ENCODE assay signal across 8 cellular contexts in genomic region chr11:116928102-116928777, GRCh38.
A peak's percentile ranks its signal among the peaks of the same experiment; 100 is the strongest.
DNase-seq lines count a peak whose midpoint lies in the region; ATAC-seq and TF ChIP-seq lines count a peak whose summit lies in the region.

No MANE protein-coding gene starts in this region.

- H3K4me1 ChIP-seq in CD8-positive, alpha-beta T cell (ENCODE audit: insufficient read depth, low read length) = peaks cover 81% of the 10 kb centered on the region
- peaks cover 35% of the 10 kb centered on the region for H3K4me1 ChIP-seq in vagina
- peaks cover 4% of the 10 kb centered on the region for H3K4me1 ChIP-seq in endodermal cell (ENCODE audit: control insufficient read depth, insufficient read depth, low read length)

- no peaks in the 10 kb centered on the region for H3K27me3 Mint-ChIP-seq in CD8-positive, alpha-beta T cell (ENCODE audit: low read depth)
- H3K27me3 Mint-ChIP-seq in activated T-helper 1 cell treated with anti-CD3 and anti-CD28 coated beads, Interleukin-12 subunit alpha, Interleukin-12 subunit beta, Interleukin-2, Interleukin-4 antibody, amounts not matched to agents 30 ng/mL and 10 ng/mL and 1 ng/mL, durations not matched to agents 14 hours and 24 hours and 36 hours (ENCODE audit: insufficient read depth) = no peaks in the 10 kb centered on the region
- H3K27me3 Mint-ChIP-seq in endodermal cell (ENCODE audit: insufficient read depth) = no peaks in the 10 kb centered on the region

- H3K27ac ChIP-seq in CD8-positive, alpha-beta T cell (ENCODE audit: low read depth, low read length) = peak overlapping the region; percentile 14
- no peak overlapping the region for H3K27ac ChIP-seq in vagina
- no peak overlapping the region for H3K27ac ChIP-seq in endodermal cell (ENCODE audit: low read depth, low read length)

- ATAC-seq in CD8-positive, alpha-beta T cell = peak; percentile 39
- peak; percentile 86 for ATAC-seq in GM19372 (IDR thresholded peaks at IDR 0.05; ENCODE audit: low read depth, unreplicated experiment)
- ATAC-seq in HG03378 (IDR thresholded peaks at IDR 0.05; ENCODE audit: unreplicated experiment) = peak; percentile 62
- no peak for ATAC-seq in GM21515 (IDR thresholded peaks at IDR 0.05; ENCODE audit: unreplicated experiment)

- H3K36me3 ChIP-seq in CD8-positive, alpha-beta T cell (ENCODE audit: insufficient read depth, low read length) = no peaks in the 10 kb centered on the region
- H3K36me3 ChIP-seq in vagina (peaks cover 0 to 4% of the 10 kb centered on the region in 2 donors), endodermal cell (ENCODE audit: control insufficient read depth, insufficient read depth, low read length) (peaks cover 26% of the 10 kb centered on the region)

- TF ChIP-seq POLR2A in vagina (IDR thresholded peaks at IDR 0.05) = no peak

- H3K9me3 ChIP-seq in CD8-positive, alpha-beta T cell (ENCODE audit: low read length) = no peaks in the 10 kb centered on the region
- H3K9me3 ChIP-seq in vagina (no peaks in the 10 kb centered on the region), endodermal cell (ENCODE audit: control insufficient read depth, low read length) (no peaks in the 10 kb centered on the region)

- no peak overlapping the region for H3K4me3 ChIP-seq in CD8-positive, alpha-beta T cell (ENCODE audit: low read depth, low read length)
- H3K4me3 ChIP-seq in vagina (no peak overlapping the region), endodermal cell (ENCODE audit: low read length) (no peak overlapping the region)

- intact Hi-C loops in CD8-positive, alpha-beta T cell (cut with DNase I, micrococcal nuclease) = loop anchor here in 1 of 2 experiments (2.0 to 5.0 kb wide), 3 partner anchors 34 to 76 kb away; no protein-coding TSS in a partner anchor
- intact Hi-C loops in activated T-helper 1 cell treated with anti-CD3 and anti-CD28 coated beads, Interleukin-12 subunit alpha, Interleukin-12 subunit beta, Interleukin-2, Interleukin-4 antibody, amounts not matched to agents 30 ng/mL and 10 ng/mL and 1 ng/mL, durations not matched to agents 14 hours and 24 hours and 36 hours (cut with micrococcal nuclease) = loop anchor here (5.0 kb wide), 1 partner anchor 149 kb away; no protein-coding TSS in a partner anchor
- intact Hi-C loops in vagina (cut with DNase I) = no loop called here

- peaks cover 19% of the 10 kb centered on the region for H3K36me3 Mint-ChIP-seq in CD8-positive, alpha-beta T cell
- peaks cover 14% of the 10 kb centered on the region for H3K36me3 Mint-ChIP-seq in activated T-helper 1 cell treated with anti-CD3 and anti-CD28 coated beads, Interleukin-12 subunit alpha, Interleukin-12 subunit beta, Interleukin-2, Interleukin-4 antibody, amounts not matched to agents 30 ng/mL and 10 ng/mL and 1 ng/mL, durations not matched to agents 14 hours and 24 hours and 36 hours (ENCODE audit: low read depth)
- peaks cover 16% of the 10 kb centered on the region for H3K36me3 Mint-ChIP-seq in endodermal cell (ENCODE audit: low read depth)

- H3K27ac Mint-ChIP-seq in CD8-positive, alpha-beta T cell = peak overlapping the region; percentile 86
- H3K27ac Mint-ChIP-seq in activated T-helper 1 cell treated with anti-CD3 and anti-CD28 coated beads, Interleukin-12 subunit alpha, Interleukin-12 subunit beta, Interleukin-2, Interleukin-4 antibody, amounts not matched to agents 30 ng/mL and 10 ng/mL and 1 ng/mL, durations not matched to agents 14 hours and 24 hours and 36 hours = peak overlapping the region; percentile 49
- H3K27ac Mint-ChIP-seq in endodermal cell = no peak overlapping the region

- CTCF ChIA-PET in CD8-positive, alpha-beta T cell (lab: Charles Lee) = interaction anchor here (0.8 to 1.9 kb wide), 5 partner anchors 48 to 178 kb away, joined by 3 to 12 read pairs (median 4); no protein-coding TSS in a partner anchor

- H3K9me3 Mint-ChIP-seq in CD8-positive, alpha-beta T cell = no peaks in the 10 kb centered on the region
- H3K9me3 Mint-ChIP-seq in activated T-helper 1 cell treated with anti-CD3 and anti-CD28 coated beads, Interleukin-12 subunit alpha, Interleukin-12 subunit beta, Interleukin-2, Interleukin-4 antibody, amounts not matched to agents 30 ng/mL and 10 ng/mL and 1 ng/mL, durations not matched to agents 14 hours and 24 hours and 36 hours = no peaks in the 10 kb centered on the region
- H3K9me3 Mint-ChIP-seq in endodermal cell = no peaks in the 10 kb centered on the region

- 100% methylated on average over 1 of the region's 1 CpG; no CpG with 5 or more reads in 1 of the 2 experiments for WGBS in endodermal cell (ENCODE audit: insufficient coverage in 1 of 2, insufficient read length in 1 of 2), 2 experiments

- TF ChIP-seq CTCF in CD8-positive, alpha-beta T cell (IDR thresholded peaks at IDR 0.05) = no peak
- TF ChIP-seq CTCF in vagina (IDR thresholded peaks at IDR 0.05) (no peak), endodermal cell (conservative IDR thresholded peaks at IDR 0.05) (no peak)

- peak overlapping the region; percentile 65 for H3K4me3 Mint-ChIP-seq in CD8-positive, alpha-beta T cell
- H3K4me3 Mint-ChIP-seq in activated T-helper 1 cell treated with anti-CD3 and anti-CD28 coated beads, Interleukin-12 subunit alpha, Interleukin-12 subunit beta, Interleukin-2, Interleukin-4 antibody, amounts not matched to agents 30 ng/mL and 10 ng/mL and 1 ng/mL, durations not matched to agents 14 hours and 24 hours and 36 hours = peak overlapping the region; percentile 40
- H3K4me3 Mint-ChIP-seq in endodermal cell = no peak overlapping the region

- POLR2A ChIA-PET in CD8-positive, alpha-beta T cell (lab: Charles Lee) = no interaction called here

- DNase-seq in CD8-positive, alpha-beta T cell = peak in 1 of 7 experiments; percentile 31
- DNase-seq in activated T-helper 1 cell treated with anti-CD3 and anti-CD28 coated beads, Interleukin-12 subunit alpha, Interleukin-12 subunit beta, Interleukin-2, Interleukin-4 antibody, amounts not matched to agents 30 ng/mL and 10 ng/mL and 1 ng/mL, durations not matched to agents 14 hours and 24 hours and 36 hours (ENCODE audit: low spot score) = peak; percentile 6
- DNase-seq in vagina (ENCODE audit: extremely low spot score in 2 of 2) (no peak), endodermal cell (no peak), D341Med (ENCODE audit: low spot score) (no peak)

- no peaks in the 10 kb centered on the region for H3K27me3 ChIP-seq in CD8-positive, alpha-beta T cell (ENCODE audit: insufficient read depth, low read length)
- H3K27me3 ChIP-seq in vagina = no peaks in the 10 kb centered on the region
- no peaks in the 10 kb centered on the region for H3K27me3 ChIP-seq in endodermal cell (ENCODE audit: control insufficient read depth, insufficient read depth, low read length, poor library complexity, severe bottlenecking)

- no peak overlapping the region for H3K9ac ChIP-seq in endodermal cell (ENCODE audit: extremely low read depth, low read length, poor library complexity, severe bottlenecking)

- peaks cover 86% of the 10 kb centered on the region for H3K4me1 Mint-ChIP-seq in CD8-positive, alpha-beta T cell (ENCODE audit: low read depth)
- H3K4me1 Mint-ChIP-seq in activated T-helper 1 cell treated with anti-CD3 and anti-CD28 coated beads, Interleukin-12 subunit alpha, Interleukin-12 subunit beta, Interleukin-2, Interleukin-4 antibody, amounts not matched to agents 30 ng/mL and 10 ng/mL and 1 ng/mL, durations not matched to agents 14 hours and 24 hours and 36 hours (ENCODE audit: low read depth) = peaks cover 78% of the 10 kb centered on the region
- H3K4me1 Mint-ChIP-seq in endodermal cell = peaks cover 39% of the 10 kb centered on the region
